ENCODE assay signal across 19 cellular contexts in the genomic region with DNA sequence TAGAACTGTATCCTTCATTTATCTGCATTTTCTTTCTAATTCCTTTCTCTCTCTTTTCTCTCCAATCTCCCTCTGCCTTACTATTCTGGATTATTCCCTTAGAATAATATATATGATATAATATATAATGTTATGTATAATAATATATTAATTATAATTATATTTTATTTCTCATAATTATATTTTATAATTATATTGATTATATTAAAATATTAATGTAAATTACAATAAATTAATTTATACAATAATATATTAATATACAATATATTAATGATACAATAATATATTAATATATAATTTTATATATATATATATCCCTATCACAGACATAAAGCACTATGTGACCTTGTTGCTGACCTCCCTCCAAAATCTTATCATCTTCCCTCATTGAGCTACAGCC.
"Had no signal": no experiment of that assay in that cellular context is flagged by ENCODE, and none has a peak within 500 bp of the region (broad histone marks: within the 10 kb centered on the region; RNA-seq: fewer than 3 reads in every experiment).

No MANE protein-coding gene starts in this region.

- H3K27me3 ChIP-seq: MG63 had no signal

- ATAC-seq: SK-N-SH treated with all-trans-retinoic acid at 6 μM for 48 hours had no signal

- H3K4me3 ChIP-seq: MG63 had no signal

- DNase-seq: KBM-7, MG63, NCI-H1092, NCI-H1105 treated with DMSO at 0.1 percent for 48 hours, NCI-H1417 treated with DMSO at 0.1 percent for 48 hours, NCI-H146, NCI-H1694 treated with DMSO at 0.1 percent for 48 hours, NCI-H1930, NCI-H2081 treated with DMSO at 0.1 percent for 48 hours, NCI-H2171, NCI-H226, NCI-H446, NCI-H510A, NCI-H524 treated with DMSO at 0.1 percent for 48 hours, NCI-H69, NCI-H774, SHP77 had no signal

- H3K27ac ChIP-seq: RWPE1 had no signal

- H3K36me3 ChIP-seq: MG63 had no signal

- H3K9me3 ChIP-seq: MG63 had no signal
